In genomic region chr1:85818371-85818770, GRCh38 we compare ENCODE assay signal across 1 cellular context.
TF ChIP-seq lines count a peak whose summit lies in the region.

No MANE protein-coding gene starts in this region.

TF ChIP-seq in GM12878, 131 proteins besides CTCF, POLR2A, EP300 and RAD21 (continued from another document):
- TF ChIP-seq CEBPZ (IDR thresholded peaks at IDR 0.05; ENCODE audit: low read depth, low read length) (no peak), ZNF592 (IDR thresholded peaks at IDR 0.05) (no peak), ELK1 (IDR thresholded peaks at IDR 0.05; ENCODE audit: low read depth, low read length) (no peak), PAX8 (IDR thresholded peaks at IDR 0.05) (no peak), RUNX3 (IDR thresholded peaks at IDR 0.05; ENCODE audit: low read length) (no peak), HCFC1 (IDR thresholded peaks at IDR 0.05; ENCODE audit: low read length) (no peak), SUZ12 (IDR thresholded peaks at IDR 0.05; ENCODE audit: unreplicated experiment) (no peak), SIX5 (IDR thresholded peaks at IDR 0.05; ENCODE audit: low read depth, low read length, severe bottlenecking) (no peak), CUX1 (IDR thresholded peaks at IDR 0.05; ENCODE audit: insufficient replicate concordance, low read depth, low read length) (no peak), HDGF (IDR thresholded peaks at IDR 0.05) (no peak), POLR2AphosphoS2 (IDR thresholded peaks at IDR 0.05; ENCODE audit: low read depth, low read length) (no peak), RELB (IDR thresholded peaks at IDR 0.05; ENCODE audit: low read depth) (no peak)
